In the genomic region with DNA sequence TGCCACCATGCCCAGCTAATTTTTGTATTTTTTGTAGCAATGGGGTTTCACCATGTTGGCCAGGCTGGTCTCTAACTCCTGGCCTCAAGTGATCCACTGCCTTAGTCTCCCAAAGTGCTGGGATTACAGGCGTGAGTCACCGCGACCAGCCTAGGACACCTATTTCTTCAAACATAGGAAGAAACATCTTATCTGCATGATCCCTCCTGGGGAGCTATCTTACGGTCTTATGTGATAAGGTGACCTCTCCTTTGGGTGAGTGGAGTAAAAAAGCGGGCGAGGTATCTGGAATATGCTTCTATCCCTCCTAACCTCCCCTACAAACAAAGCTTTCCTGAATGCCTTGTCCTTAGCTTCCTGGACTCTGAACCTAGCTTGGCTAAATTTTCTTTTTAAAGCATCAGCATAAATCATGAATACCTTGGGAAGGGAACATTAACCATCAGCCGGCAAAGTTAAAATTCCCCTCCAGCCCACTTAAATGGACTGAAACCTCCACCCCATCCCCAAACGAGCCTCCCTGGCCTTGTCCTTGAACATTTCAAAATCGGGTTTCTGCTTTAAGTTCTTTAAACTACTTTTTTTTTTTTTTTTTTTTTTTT, we compare ENCODE assay signal across 1 cellular context.
TF ChIP-seq lines count a peak whose summit lies in the region.

No MANE protein-coding gene starts in this region.

TF ChIP-seq in K562, 482 proteins besides CTCF, POLR2A, EP300 and RAD21 (continued from another document and continues in another):
- TF ChIP-seq, protein P1, sequence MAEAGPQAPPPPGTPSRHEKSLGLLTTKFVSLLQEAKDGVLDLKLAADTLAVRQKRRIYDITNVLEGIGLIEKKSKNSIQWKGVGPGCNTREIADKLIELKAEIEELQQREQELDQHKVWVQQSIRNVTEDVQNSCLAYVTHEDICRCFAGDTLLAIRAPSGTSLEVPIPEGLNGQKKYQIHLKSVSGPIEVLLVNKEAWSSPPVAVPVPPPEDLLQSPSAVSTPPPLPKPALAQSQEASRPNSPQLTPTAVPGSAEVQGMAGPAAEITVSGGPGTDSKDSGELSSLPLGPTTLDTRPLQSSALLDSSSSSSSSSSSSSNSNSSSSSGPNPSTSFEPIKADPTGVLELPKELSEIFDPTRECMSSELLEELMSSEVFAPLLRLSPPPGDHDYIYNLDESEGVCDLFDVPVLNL (CRISPR knock-in tag; IDR thresholded peaks at IDR 0.05; ENCODE audit: low read depth): no peak
- TF ChIP-seq RUNX1 (IDR thresholded peaks at IDR 0.05; ENCODE audit: low read depth): no peak
- no peak for TF ChIP-seq EZH2 (IDR thresholded peaks at IDR 0.05; ENCODE audit: borderline replicate concordance, low read depth, low read length)
- TF ChIP-seq, protein P2, sequence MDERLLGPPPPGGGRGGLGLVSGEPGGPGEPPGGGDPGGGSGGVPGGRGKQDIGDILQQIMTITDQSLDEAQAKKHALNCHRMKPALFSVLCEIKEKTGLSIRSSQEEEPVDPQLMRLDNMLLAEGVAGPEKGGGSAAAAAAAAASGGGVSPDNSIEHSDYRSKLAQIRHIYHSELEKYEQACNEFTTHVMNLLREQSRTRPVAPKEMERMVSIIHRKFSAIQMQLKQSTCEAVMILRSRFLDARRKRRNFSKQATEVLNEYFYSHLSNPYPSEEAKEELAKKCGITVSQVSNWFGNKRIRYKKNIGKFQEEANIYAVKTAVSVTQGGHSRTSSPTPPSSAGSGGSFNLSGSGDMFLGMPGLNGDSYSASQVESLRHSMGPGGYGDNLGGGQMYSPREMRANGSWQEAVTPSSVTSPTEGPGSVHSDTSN (CRISPR knock-in tag; IDR thresholded peaks at IDR 0.05; ENCODE audit: low read depth): no peak
- TF ChIP-seq, protein P2 (tag; conservative IDR thresholded peaks at IDR 0.05; ENCODE audit: low read depth): no peak
- no peak for TF ChIP-seq SLC30A9 (CRISPR knock-in tag; IDR thresholded peaks at IDR 0.05)
- TF ChIP-seq ZNF695 (CRISPR knock-in tag; IDR thresholded peaks at IDR 0.05): no peak
- TF ChIP-seq, protein P3, sequence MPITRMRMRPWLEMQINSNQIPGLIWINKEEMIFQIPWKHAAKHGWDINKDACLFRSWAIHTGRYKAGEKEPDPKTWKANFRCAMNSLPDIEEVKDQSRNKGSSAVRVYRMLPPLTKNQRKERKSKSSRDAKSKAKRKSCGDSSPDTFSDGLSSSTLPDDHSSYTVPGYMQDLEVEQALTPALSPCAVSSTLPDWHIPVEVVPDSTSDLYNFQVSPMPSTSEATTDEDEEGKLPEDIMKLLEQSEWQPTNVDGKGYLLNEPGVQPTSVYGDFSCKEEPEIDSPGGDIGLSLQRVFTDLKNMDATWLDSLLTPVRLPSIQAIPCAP (CRISPR knock-in tag; IDR thresholded peaks at IDR 0.05; ENCODE audit: borderline replicate concordance): no peak
- TF ChIP-seq, protein P4, sequence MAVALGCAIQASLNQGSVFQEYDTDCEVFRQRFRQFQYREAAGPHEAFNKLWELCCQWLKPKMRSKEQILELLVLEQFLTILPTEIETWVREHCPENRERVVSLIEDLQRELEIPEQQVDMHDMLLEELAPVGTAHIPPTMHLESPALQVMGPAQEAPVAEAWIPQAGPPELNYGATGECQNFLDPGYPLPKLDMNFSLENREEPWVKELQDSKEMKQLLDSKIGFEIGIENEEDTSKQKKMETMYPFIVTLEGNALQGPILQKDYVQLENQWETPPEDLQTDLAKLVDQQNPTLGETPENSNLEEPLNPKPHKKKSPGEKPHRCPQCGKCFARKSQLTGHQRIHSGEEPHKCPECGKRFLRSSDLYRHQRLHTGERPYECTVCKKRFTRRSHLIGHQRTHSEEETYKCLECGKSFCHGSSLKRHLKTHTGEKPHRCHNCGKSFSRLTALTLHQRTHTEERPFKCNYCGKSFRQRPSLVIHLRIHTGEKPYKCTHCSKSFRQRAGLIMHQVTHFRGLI (CRISPR knock-in tag; IDR thresholded peaks at IDR 0.05): no peak
- TF ChIP-seq, protein P5, sequence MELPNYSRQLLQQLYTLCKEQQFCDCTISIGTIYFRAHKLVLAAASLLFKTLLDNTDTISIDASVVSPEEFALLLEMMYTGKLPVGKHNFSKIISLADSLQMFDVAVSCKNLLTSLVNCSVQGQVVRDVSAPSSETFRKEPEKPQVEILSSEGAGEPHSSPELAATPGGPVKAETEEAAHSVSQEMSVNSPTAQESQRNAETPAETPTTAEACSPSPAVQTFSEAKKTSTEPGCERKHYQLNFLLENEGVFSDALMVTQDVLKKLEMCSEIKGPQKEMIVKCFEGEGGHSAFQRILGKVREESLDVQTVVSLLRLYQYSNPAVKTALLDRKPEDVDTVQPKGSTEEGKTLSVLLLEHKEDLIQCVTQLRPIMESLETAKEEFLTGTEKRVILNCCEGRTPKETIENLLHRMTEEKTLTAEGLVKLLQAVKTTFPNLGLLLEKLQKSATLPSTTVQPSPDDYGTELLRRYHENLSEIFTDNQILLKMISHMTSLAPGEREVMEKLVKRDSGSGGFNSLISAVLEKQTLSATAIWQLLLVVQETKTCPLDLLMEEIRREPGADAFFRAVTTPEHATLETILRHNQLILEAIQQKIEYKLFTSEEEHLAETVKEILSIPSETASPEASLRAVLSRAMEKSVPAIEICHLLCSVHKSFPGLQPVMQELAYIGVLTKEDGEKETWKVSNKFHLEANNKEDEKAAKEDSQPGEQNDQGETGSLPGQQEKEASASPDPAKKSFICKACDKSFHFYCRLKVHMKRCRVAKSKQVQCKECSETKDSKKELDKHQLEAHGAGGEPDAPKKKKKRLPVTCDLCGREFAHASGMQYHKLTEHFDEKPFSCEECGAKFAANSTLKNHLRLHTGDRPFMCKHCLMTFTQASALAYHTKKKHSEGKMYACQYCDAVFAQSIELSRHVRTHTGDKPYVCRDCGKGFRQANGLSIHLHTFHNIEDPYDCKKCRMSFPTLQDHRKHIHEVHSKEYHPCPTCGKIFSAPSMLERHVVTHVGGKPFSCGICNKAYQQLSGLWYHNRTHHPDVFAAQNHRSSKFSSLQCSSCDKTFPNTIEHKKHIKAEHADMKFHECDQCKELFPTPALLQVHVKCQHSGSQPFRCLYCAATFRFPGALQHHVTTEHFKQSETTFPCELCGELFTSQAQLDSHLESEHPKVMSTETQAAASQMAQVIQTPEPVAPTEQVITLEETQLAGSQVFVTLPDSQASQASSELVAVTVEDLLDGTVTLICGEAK (IDR thresholded peaks at IDR 0.05): no peak
- TF ChIP-seq, protein P5 (CRISPR knock-in tag; IDR thresholded peaks at IDR 0.05): no peak
- TF ChIP-seq, protein P6, sequence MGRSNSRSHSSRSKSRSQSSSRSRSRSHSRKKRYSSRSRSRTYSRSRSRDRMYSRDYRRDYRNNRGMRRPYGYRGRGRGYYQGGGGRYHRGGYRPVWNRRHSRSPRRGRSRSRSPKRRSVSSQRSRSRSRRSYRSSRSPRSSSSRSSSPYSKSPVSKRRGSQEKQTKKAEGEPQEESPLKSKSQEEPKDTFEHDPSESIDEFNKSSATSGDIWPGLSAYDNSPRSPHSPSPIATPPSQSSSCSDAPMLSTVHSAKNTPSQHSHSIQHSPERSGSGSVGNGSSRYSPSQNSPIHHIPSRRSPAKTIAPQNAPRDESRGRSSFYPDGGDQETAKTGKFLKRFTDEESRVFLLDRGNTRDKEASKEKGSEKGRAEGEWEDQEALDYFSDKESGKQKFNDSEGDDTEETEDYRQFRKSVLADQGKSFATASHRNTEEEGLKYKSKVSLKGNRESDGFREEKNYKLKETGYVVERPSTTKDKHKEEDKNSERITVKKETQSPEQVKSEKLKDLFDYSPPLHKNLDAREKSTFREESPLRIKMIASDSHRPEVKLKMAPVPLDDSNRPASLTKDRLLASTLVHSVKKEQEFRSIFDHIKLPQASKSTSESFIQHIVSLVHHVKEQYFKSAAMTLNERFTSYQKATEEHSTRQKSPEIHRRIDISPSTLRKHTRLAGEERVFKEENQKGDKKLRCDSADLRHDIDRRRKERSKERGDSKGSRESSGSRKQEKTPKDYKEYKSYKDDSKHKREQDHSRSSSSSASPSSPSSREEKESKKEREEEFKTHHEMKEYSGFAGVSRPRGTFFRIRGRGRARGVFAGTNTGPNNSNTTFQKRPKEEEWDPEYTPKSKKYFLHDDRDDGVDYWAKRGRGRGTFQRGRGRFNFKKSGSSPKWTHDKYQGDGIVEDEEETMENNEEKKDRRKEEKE (IDR thresholded peaks at IDR 0.05; ENCODE audit: borderline replicate concordance in 1 of 2, control insufficient read depth in 1 of 2, low read depth in 2 of 2, low read length in 1 of 2): no peak
- peak; percentile 35; the same call in 1 of the 2 replicates for TF ChIP-seq GATA2 (CRISPR knock-in tag; IDR thresholded peaks at IDR 0.05)
- TF ChIP-seq RBM15 (IDR thresholded peaks at IDR 0.05; ENCODE audit: insufficient read depth, low read length): no peak
- no peak for TF ChIP-seq ZNF668 (CRISPR knock-in tag; IDR thresholded peaks at IDR 0.05)
- TF ChIP-seq, protein P7, sequence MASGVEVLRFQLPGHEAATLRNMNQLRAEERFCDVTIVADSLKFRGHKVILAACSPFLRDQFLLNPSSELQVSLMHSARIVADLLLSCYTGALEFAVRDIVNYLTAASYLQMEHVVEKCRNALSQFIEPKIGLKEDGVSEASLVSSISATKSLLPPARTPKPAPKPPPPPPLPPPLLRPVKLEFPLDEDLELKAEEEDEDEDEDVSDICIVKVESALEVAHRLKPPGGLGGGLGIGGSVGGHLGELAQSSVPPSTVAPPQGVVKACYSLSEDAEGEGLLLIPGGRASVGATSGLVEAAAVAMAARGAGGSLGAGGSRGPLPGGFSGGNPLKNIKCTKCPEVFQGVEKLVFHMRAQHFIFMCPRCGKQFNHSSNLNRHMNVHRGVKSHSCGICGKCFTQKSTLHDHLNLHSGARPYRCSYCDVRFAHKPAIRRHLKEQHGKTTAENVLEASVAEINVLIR (CRISPR knock-in tag; IDR thresholded peaks at IDR 0.05): no peak
- TF ChIP-seq SPI1 (IDR thresholded peaks at IDR 0.05; ENCODE audit: borderline replicate concordance, low read depth, low read length): no peak
- no peak for TF ChIP-seq POLR2H (tag; IDR thresholded peaks at IDR 0.05; ENCODE audit: low read depth)
- no peak for TF ChIP-seq CBX2 (IDR thresholded peaks at IDR 0.05; ENCODE audit: insufficient read depth, low read length, poor library complexity, severe bottlenecking)
- no peak for TF ChIP-seq ZNF23 (CRISPR knock-in tag; IDR thresholded peaks at IDR 0.05)
- no peak for TF ChIP-seq FIP1L1 (IDR thresholded peaks at IDR 0.05; ENCODE audit: low read depth, low read length, poor library complexity, severe bottlenecking)
- TF ChIP-seq, protein P8, sequence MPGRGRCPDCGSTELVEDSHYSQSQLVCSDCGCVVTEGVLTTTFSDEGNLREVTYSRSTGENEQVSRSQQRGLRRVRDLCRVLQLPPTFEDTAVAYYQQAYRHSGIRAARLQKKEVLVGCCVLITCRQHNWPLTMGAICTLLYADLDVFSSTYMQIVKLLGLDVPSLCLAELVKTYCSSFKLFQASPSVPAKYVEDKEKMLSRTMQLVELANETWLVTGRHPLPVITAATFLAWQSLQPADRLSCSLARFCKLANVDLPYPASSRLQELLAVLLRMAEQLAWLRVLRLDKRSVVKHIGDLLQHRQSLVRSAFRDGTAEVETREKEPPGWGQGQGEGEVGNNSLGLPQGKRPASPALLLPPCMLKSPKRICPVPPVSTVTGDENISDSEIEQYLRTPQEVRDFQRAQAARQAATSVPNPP (IDR thresholded peaks at IDR 0.05; ENCODE audit: borderline replicate concordance, insufficient read depth, insufficient read length): no peak
- TF ChIP-seq NFIX (CRISPR knock-in tag; IDR thresholded peaks at IDR 0.05; ENCODE audit: low read depth): no peak
- TF ChIP-seq FOXM1 (IDR thresholded peaks at IDR 0.05; ENCODE audit: low read depth): peak; percentile 45; the same call in 1 of the 2 replicates
- no peak for TF ChIP-seq FOXM1 (CRISPR knock-in tag; IDR thresholded peaks at IDR 0.05; ENCODE audit: low read depth)
- no peak for TF ChIP-seq CBX8 (IDR thresholded peaks at IDR 0.05; ENCODE audit: borderline replicate concordance, extremely low read depth, low read depth, low read length, poor library complexity, severe bottlenecking)
